8 cellular contexts compared by ENCODE assay signal in genomic region chr4:26217961-26218676, GRCh38.
A peak's percentile ranks its signal among the peaks of the same experiment; 100 is the strongest.
DNase-seq lines count a peak whose midpoint lies in the region; ATAC-seq, FAIRE-seq and TF ChIP-seq lines count a peak whose summit lies in the region.

No MANE protein-coding gene starts in this region.

- H3K27me3 ChIP-seq in mesenchymal stem cell (ENCODE audit: control insufficient read depth in 1 of 2, insufficient read depth in 1 of 2, low read length in 2 of 2): no peaks in the 10 kb centered on the region

- peaks cover 0 to 7% (median 0%) of the 10 kb centered on the region in 7 donors for H3K9me3 Mint-ChIP-seq in CD14-positive monocyte
- peaks cover 3% of the 10 kb centered on the region for H3K9me3 Mint-ChIP-seq in activated CD8-positive, alpha-beta memory T cell treated with anti-CD3 and anti-CD28 coated beads, Interleukin-2, amount 10 ng/mL, durations not matched to agents 7 days and 5 days (ENCODE audit: low read depth)
- H3K9me3 Mint-ChIP-seq in progenitor cell of endocrine pancreas (ENCODE audit: low read depth): no peaks in the 10 kb centered on the region

- intact Hi-C loops in CD14-positive monocyte (cut with micrococcal nuclease): loop anchor here (5.0 to 10.0 kb wide), 6 partner anchors 39 to 141 kb away; no protein-coding TSS in a partner anchor

- no peak for FAIRE-seq in HTR-8/SVneo (lab: Jason Lieb, UNC)

- peak; percentile 75 for DNase-seq in CD14-positive monocyte (ENCODE audit: low spot score)
- DNase-seq in RPMI7951 (ENCODE audit: low read depth): peak; percentile 40
- no peak for DNase-seq in mesenchymal stem cell
- no peak for DNase-seq in HTR-8/SVneo (ENCODE audit: insufficient read length, low spot score)
- DNase-seq in NCI-H2107 (lab: John Stamatoyannopoulos, UW): no peak
- no peak for DNase-seq in activated CD8-positive, alpha-beta memory T cell treated with anti-CD3 and anti-CD28 coated beads, Interleukin-2, amount 10 ng/mL, durations not matched to agents 7 days and 5 days
- no peak for DNase-seq in progenitor cell of endocrine pancreas (ENCODE audit: low spot score, unreplicated experiment)

- H3K4me1 Mint-ChIP-seq in CD14-positive monocyte (peaks cover 47% of the 10 kb centered on the region), progenitor cell of endocrine pancreas (ENCODE audit: low read depth) (peaks cover 9% of the 10 kb centered on the region)
- H3K4me1 Mint-ChIP-seq in activated CD8-positive, alpha-beta memory T cell treated with anti-CD3 and anti-CD28 coated beads, Interleukin-2, amount 10 ng/mL, durations not matched to agents 7 days and 5 days: peaks cover 5% of the 10 kb centered on the region

- H3K27ac ChIP-seq in mesenchymal stem cell (ENCODE audit: low read length, poor library complexity, severe bottlenecking): no peak overlapping the region

- peak overlapping the region in 1 of 2 experiments; percentile 4 for H3K18ac ChIP-seq in mesenchymal stem cell (ENCODE audit: low read depth in 1 of 2, low read length in 2 of 2)

- H3K4me3 ChIP-seq in mesenchymal stem cell (ENCODE audit: insufficient read depth in 1 of 2, low read depth in 1 of 2, low read length in 2 of 2): peak overlapping the region in 1 of 2 experiments; percentile 66

- CTCF ChIA-PET in activated CD8-positive, alpha-beta memory T cell treated with anti-CD3 and anti-CD28 coated beads, Interleukin-2, amount 10 ng/mL, durations not matched to agents 7 days and 5 days (lab: Charles Lee): interaction anchor here (0.9 to 1.4 kb wide), 2 partner anchors 15 to 148 kb away, joined by 3 to 4 read pairs; no protein-coding TSS in a partner anchor

- H3K4me2 ChIP-seq in mesenchymal stem cell (ENCODE audit: low read length, poor library complexity, severe bottlenecking): no peak overlapping the region

- 86% methylated on average over 16 of the region's 16 CpGs for WGBS in mesenchymal stem cell

- H3K36me3 ChIP-seq in mesenchymal stem cell (ENCODE audit: control insufficient read depth in 1 of 2, insufficient read depth in 2 of 2, low read depth in 1 of 2, low read length in 2 of 2): no peaks in the 10 kb centered on the region

- H2AK5ac ChIP-seq in mesenchymal stem cell (ENCODE audit: low read length, severe bottlenecking): no peak overlapping the region

- H3K4ac ChIP-seq in mesenchymal stem cell (ENCODE audit: low read depth in 1 of 2, low read length in 2 of 2): no peak overlapping the region

- H2BK120ac ChIP-seq in mesenchymal stem cell (ENCODE audit: low read depth, low read length): no peak overlapping the region

- peaks cover 3 to 13% (median 12%) of the 10 kb centered on the region in 3 donors for H3K27me3 Mint-ChIP-seq in CD14-positive monocyte (ENCODE audit: low read depth in 3 of 3)
- peaks cover 15% of the 10 kb centered on the region for H3K27me3 Mint-ChIP-seq in activated CD8-positive, alpha-beta memory T cell treated with anti-CD3 and anti-CD28 coated beads, Interleukin-2, amount 10 ng/mL, durations not matched to agents 7 days and 5 days
- H3K27me3 Mint-ChIP-seq in progenitor cell of endocrine pancreas: peaks cover 13% of the 10 kb centered on the region

- peak overlapping the region; percentile 14 for H4K91ac ChIP-seq in mesenchymal stem cell (ENCODE audit: low read length)

- no peak overlapping the region for H2AFZ ChIP-seq in mesenchymal stem cell (ENCODE audit: low read depth, low read length)

- H3K27ac Mint-ChIP-seq in CD14-positive monocyte: peak overlapping the region; percentile 99 to 100 (median 99)
- H3K27ac Mint-ChIP-seq in activated CD8-positive, alpha-beta memory T cell treated with anti-CD3 and anti-CD28 coated beads, Interleukin-2, amount 10 ng/mL, durations not matched to agents 7 days and 5 days: no peak overlapping the region
- no peak overlapping the region for H3K27ac Mint-ChIP-seq in progenitor cell of endocrine pancreas

- H3K23ac ChIP-seq in mesenchymal stem cell (ENCODE audit: low read length in 2 of 2): no peak overlapping the region

- H3K9me3 ChIP-seq in mesenchymal stem cell (ENCODE audit: control insufficient read depth, low read length): peaks cover 3% of the 10 kb centered on the region

- H3K36me3 Mint-ChIP-seq in CD14-positive monocyte (peaks cover 0 to 6% of the 10 kb centered on the region in 2 donors), progenitor cell of endocrine pancreas (ENCODE audit: insufficient read depth) (no peaks in the 10 kb centered on the region)
- peaks cover 1% of the 10 kb centered on the region for H3K36me3 Mint-ChIP-seq in activated CD8-positive, alpha-beta memory T cell treated with anti-CD3 and anti-CD28 coated beads, Interleukin-2, amount 10 ng/mL, durations not matched to agents 7 days and 5 days

- ATAC-seq in GM21825 (IDR thresholded peaks at IDR 0.05; ENCODE audit: unreplicated experiment): peak; percentile 68
- no peak for ATAC-seq in activated CD8-positive, alpha-beta memory T cell treated with anti-CD3 and anti-CD28 coated beads, Interleukin-2, amount 10 ng/mL, durations not matched to agents 7 days and 5 days

- no peak overlapping the region for H2BK12ac ChIP-seq in mesenchymal stem cell (ENCODE audit: low read length in 2 of 2)

- H3K79me1 ChIP-seq in mesenchymal stem cell (replicated peaks; ENCODE audit: low read length, poor library complexity, severe bottlenecking): no peaks in the 10 kb centered on the region

- H2BK15ac ChIP-seq in mesenchymal stem cell (ENCODE audit: low read depth, poor library complexity, severe bottlenecking): no peak overlapping the region

- H4K8ac ChIP-seq in mesenchymal stem cell (ENCODE audit: low read length): peak overlapping the region; percentile 57

- H3K4me3 Mint-ChIP-seq in CD14-positive monocyte: peak overlapping the region; percentile 70 to 82
- no peak overlapping the region for H3K4me3 Mint-ChIP-seq in activated CD8-positive, alpha-beta memory T cell treated with anti-CD3 and anti-CD28 coated beads, Interleukin-2, amount 10 ng/mL, durations not matched to agents 7 days and 5 days
- no peak overlapping the region for H3K4me3 Mint-ChIP-seq in progenitor cell of endocrine pancreas (ENCODE audit: low read depth)

- TF ChIP-seq CTCF in CD14-positive monocyte (IDR thresholded peaks at IDR 0.05): no peak
- TF ChIP-seq CTCF in progenitor cell of endocrine pancreas (IDR thresholded peaks at IDR 0.05; ENCODE audit: unreplicated experiment): no peak

- H3K9ac ChIP-seq in mesenchymal stem cell (ENCODE audit: low read length): peak overlapping the region; percentile 79

- H2BK5ac ChIP-seq in mesenchymal stem cell (ENCODE audit: low read depth, low read length, poor library complexity, severe bottlenecking): no peak overlapping the region

- peaks cover 11% of the 10 kb centered on the region for H3K4me1 ChIP-seq in mesenchymal stem cell (ENCODE audit: control insufficient read depth, insufficient read depth, low read depth, low read length)

- no peak overlapping the region for H3K14ac ChIP-seq in mesenchymal stem cell (ENCODE audit: low read length in 2 of 2)

Comparison
In these comparisons a context has a peak if more than half of its experiments do, and no peak if none do; other contexts are left out.
1. DNase-seq: peak in CD14-positive monocyte (single experiment) and RPMI7951 (single experiment); none in mesenchymal stem cell (single experiment), HTR-8/SVneo (single experiment), NCI-H2107 (single experiment), activated CD8-positive, alpha-beta memory T cell treated with anti-CD3 and anti-CD28 coated beads, Interleukin-2, amount 10 ng/mL, durations not matched to agents 7 days and 5 days (single experiment) and progenitor cell of endocrine pancreas (single experiment).
2. H3K27ac Mint-ChIP-seq: peak in CD14-positive monocyte (7 of 7); none in activated CD8-positive, alpha-beta memory T cell treated with anti-CD3 and anti-CD28 coated beads, Interleukin-2, amount 10 ng/mL, durations not matched to agents 7 days and 5 days (single experiment) and progenitor cell of endocrine pancreas (single experiment).
3. H3K4me3 Mint-ChIP-seq: peak in CD14-positive monocyte (2 of 2); none in activated CD8-positive, alpha-beta memory T cell treated with anti-CD3 and anti-CD28 coated beads, Interleukin-2, amount 10 ng/mL, durations not matched to agents 7 days and 5 days (single experiment) and progenitor cell of endocrine pancreas (single experiment).